In the genomic region with DNA sequence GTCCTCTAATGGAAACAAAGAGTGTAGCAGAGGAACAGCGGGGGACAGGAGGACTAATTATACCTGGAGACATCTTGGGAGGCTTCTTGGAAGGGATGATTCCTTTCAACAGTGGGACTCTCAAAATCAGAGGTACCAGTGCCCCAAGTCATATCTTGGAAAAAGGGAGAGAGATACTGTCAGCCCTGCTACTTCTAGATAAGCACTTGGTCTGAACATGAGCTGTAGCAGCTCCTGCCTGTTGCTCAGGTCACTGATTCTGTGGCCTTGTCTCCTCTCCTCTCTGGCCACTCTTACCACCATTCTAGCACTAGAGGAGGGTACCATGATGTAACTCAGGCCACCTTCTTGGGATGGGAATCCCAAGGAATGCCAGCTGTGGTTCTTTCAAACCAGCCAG, we compare ENCODE assay signal across 31 cellular contexts.
"Had no signal": no experiment of that assay in that cellular context is flagged by ENCODE, and none has a peak within 500 bp of the region (broad histone marks: within the 10 kb centered on the region; RNA-seq: fewer than 3 reads in every experiment).

No MANE protein-coding gene starts in this region.

- H3K4me3 ChIP-seq: ascending aorta, cardiac muscle cell, coronary artery, mucosa of descending colon, ovary, sigmoid colon, suprapubic skin, tibial artery, upper lobe of right lung had no signal

- DNase-seq: activated CD4-positive, alpha-beta T cell treated with anti-CD3 and anti-CD28 coated beads, Interleukin-2, amount 50 U/mL, for 4 hours; activated CD4-positive, CD25-positive, alpha-beta regulatory T cell treated with anti-CD3 and anti-CD28 coated beads, Interleukin-2, amount 50 U/mL, for 72 hours; activated naive CD4-positive, alpha-beta T cell; activated naive CD8-positive, alpha-beta T cell treated with anti-CD3 and anti-CD28 coated beads for 36 hours; activated T-cell treated with anti-CD3 and anti-CD28 coated beads for 4 hours; activated T-cell treated with anti-CD3 and anti-CD28 coated beads, Interleukin-2, amount 50 U/mL, for 72 hours; foreskin fibroblast; head of caudate nucleus; hippocampal formation; left cardiac atrium; left ventricle myocardium superior; mucosa of descending colon; ovary; retina; sigmoid colon; small intestine; stimulated activated CD4-positive, alpha-beta T cell treated with anti-CD3 and anti-CD28 coated beads, Interleukin-4, amount 100 ng/mL, for 24 hours; T-helper 1 cell; tibial artery; upper lobe of right lung had no signal

- H3K27ac ChIP-seq: ascending aorta, cardiac muscle cell, coronary artery, neutrophil, ovary, sigmoid colon, suprapubic skin, tibial artery, upper lobe of right lung had no signal

- H3K4me3 Mint-ChIP-seq: activated naive CD8-positive, alpha-beta T cell treated with anti-CD3 and anti-CD28 coated beads for 36 hours; activated T-cell treated with anti-CD3 and anti-CD28 coated beads, Interleukin-2, amount 50 U/mL, for 72 hours; brain; nephron; stimulated activated effector memory CD8-positive, alpha-beta T cell treated with anti-CD3 and anti-CD28 coated beads, Interleukin-12 subunit alpha, Interleukin-12 subunit beta, amount 100 ng/mL, for 72 hours; T-helper 2 cell treated with Interferon-gamma antibody and Interleukin-4, amounts not matched to agents 5 μg/mL and 100 μg/mL, for 36 hours had no signal

- ATAC-seq: activated T-cell treated with anti-CD3 and anti-CD28 coated beads, Interleukin-2, amount 50 U/mL, for 72 hours; esophagus mucosa; left cardiac atrium; left ventricle myocardium superior; mucosa of descending colon; stimulated activated effector memory CD8-positive, alpha-beta T cell treated with anti-CD3 and anti-CD28 coated beads, Interleukin-12 subunit alpha, Interleukin-12 subunit beta, amount 100 ng/mL, for 72 hours; upper lobe of right lung had no signal

- H3K27me3 ChIP-seq: ascending aorta, cardiac muscle cell, neutrophil, ovary, sigmoid colon, suprapubic skin, tibial artery, upper lobe of right lung had no signal

- H3K9me3 ChIP-seq: ascending aorta, mucosa of descending colon, neutrophil, ovary, sigmoid colon, suprapubic skin, tibial artery, upper lobe of right lung had no signal

- H3K27ac Mint-ChIP-seq: activated naive CD8-positive, alpha-beta T cell treated with anti-CD3 and anti-CD28 coated beads for 36 hours; activated T-cell treated with anti-CD3 and anti-CD28 coated beads, Interleukin-2, amount 50 U/mL, for 72 hours; brain; nephron; progenitor cell of endocrine pancreas; stimulated activated effector memory CD8-positive, alpha-beta T cell treated with anti-CD3 and anti-CD28 coated beads, Interleukin-12 subunit alpha, Interleukin-12 subunit beta, amount 100 ng/mL, for 72 hours; T-helper 2 cell treated with Interferon-gamma antibody and Interleukin-4, amounts not matched to agents 5 μg/mL and 100 μg/mL, for 36 hours had no signal

- H3K36me3 ChIP-seq: ascending aorta, cardiac muscle cell, neutrophil, ovary, sigmoid colon, suprapubic skin, upper lobe of right lung had no signal

- H3K9me3 Mint-ChIP-seq: activated naive CD8-positive, alpha-beta T cell treated with anti-CD3 and anti-CD28 coated beads for 36 hours; brain; nephron; stimulated activated effector memory CD8-positive, alpha-beta T cell treated with anti-CD3 and anti-CD28 coated beads, Interleukin-12 subunit alpha, Interleukin-12 subunit beta, amount 100 ng/mL, for 72 hours; T-helper 2 cell treated with Interferon-gamma antibody and Interleukin-4, amounts not matched to agents 5 μg/mL and 100 μg/mL, for 36 hours had no signal

- H3K4me1 ChIP-seq: ascending aorta had no signal

- H3K27me3 Mint-ChIP-seq: activated naive CD8-positive, alpha-beta T cell treated with anti-CD3 and anti-CD28 coated beads for 36 hours; progenitor cell of endocrine pancreas had no signal
